In genomic region chr11:35639591-35640179, GRCh38 we compare ENCODE assay signal across 2 cellular contexts.
TF ChIP-seq lines count a peak whose summit lies in the region.

No MANE protein-coding gene starts in this region.

TF ChIP-seq in IMR-90, 13 proteins besides CTCF, POLR2A, EP300 and RAD21:
- no peak for TF ChIP-seq FOS (IDR thresholded peaks at IDR 0.05; ENCODE audit: low read depth, low read length)
- no peak for TF ChIP-seq MXI1 (IDR thresholded peaks at IDR 0.05; ENCODE audit: borderline replicate concordance, low read depth, low read length)
- TF ChIP-seq RFX5 (IDR thresholded peaks at IDR 0.05; ENCODE audit: low read depth, low read length): no peak
- TF ChIP-seq CHD1 (IDR thresholded peaks at IDR 0.05; ENCODE audit: low read depth, low read length): no peak
- TF ChIP-seq MAZ (IDR thresholded peaks at IDR 0.05; ENCODE audit: borderline replicate concordance, low read depth, low read length): no peak
- no peak for TF ChIP-seq SMC3 (IDR thresholded peaks at IDR 0.05; ENCODE audit: low read depth, low read length)
- TF ChIP-seq USF2 (IDR thresholded peaks at IDR 0.05; ENCODE audit: low read depth, low read length): no peak
- TF ChIP-seq NFE2L2 (IDR thresholded peaks at IDR 0.05; ENCODE audit: low read depth, low read length): no peak
- no peak for TF ChIP-seq RCOR1 (IDR thresholded peaks at IDR 0.05; ENCODE audit: insufficient replicate concordance, low read length)
- TF ChIP-seq ELK1 (IDR thresholded peaks at IDR 0.05; ENCODE audit: borderline replicate concordance, low read depth, low read length): no peak
- TF ChIP-seq CEBPB (IDR thresholded peaks at IDR 0.05; ENCODE audit: low read depth, low read length): no peak

TF ChIP-seq in H1, 55 proteins besides CTCF, POLR2A, EP300 and RAD21:
- TF ChIP-seq TCF12 (IDR thresholded peaks at IDR 0.05; ENCODE audit: low read depth, low read length) (no peak), CEBPB (IDR thresholded peaks at IDR 0.05; ENCODE audit: low read depth, low read length) (peak; percentile 17; the same call in 1 of the 2 replicates), SIN3A (conservative IDR thresholded peaks at IDR 0.05 in 1 of 2, IDR thresholded peaks at IDR 0.05 in 1 of 2; ENCODE audit: low read depth in 1 of 2, low read length in 2 of 2) (no peak)
TF ChIP-seq in H1: peak in this region for 1.
